ENCODE assay signal across 34 cellular contexts in genomic region chr4:187232201-187232600, GRCh38.
"Had no signal": no experiment of that assay in that cellular context is flagged by ENCODE, and none has a peak within 500 bp of the region (broad histone marks: within the 10 kb centered on the region; RNA-seq: fewer than 3 reads in every experiment).

No MANE protein-coding gene starts in this region.

- H3K4me1 ChIP-seq: adrenal gland, body of pancreas, colonic mucosa had no signal

- H3K36me3 Mint-ChIP-seq: activated naive CD8-positive, alpha-beta T cell treated with anti-CD3 and anti-CD28 coated beads for 36 hours had no signal

- H3K27me3 ChIP-seq: adrenal gland, body of pancreas, cardiac muscle cell, colonic mucosa, esophagus squamous epithelium had no signal

- H3K4me3 Mint-ChIP-seq: activated B cell treated with CpG ODN at 0.5 μM for 24 hours; activated CD8-positive, alpha-beta T cell treated with anti-CD3 and anti-CD28 coated beads for 36 hours; activated naive CD8-positive, alpha-beta T cell treated with anti-CD3 and anti-CD28 coated beads for 36 hours; activated naive CD8-positive, alpha-beta T cell treated with anti-CD3 and anti-CD28 coated beads, Interleukin-2, amount 50 U/mL, for 24 hours; activated T-cell treated with anti-CD3 and anti-CD28 coated beads, Interleukin-2, amount 50 U/mL, for 4 hours; activated T-helper 17 cell treated with anti-CD3 and anti-CD28 coated beads, Interleukin-2, amount 50 U/mL, for 72 hours; dendritic cell treated with granulocyte-macrophage colony-stimulating factor and Interleukin-4, amounts not matched to agents 40 ng/mL and 50 ng/mL, for 4 days; endodermal cell; T-helper 17 cell; T-helper 2 cell treated with Interferon-gamma antibody and Interleukin-4, amounts not matched to agents 5 μg/mL and 100 μg/mL, for 36 hours had no signal

- H3K27me3 Mint-ChIP-seq: activated B cell treated with CpG ODN at 0.5 μM for 24 hours; activated CD8-positive, alpha-beta T cell treated with anti-CD3 and anti-CD28 coated beads for 36 hours; activated naive CD8-positive, alpha-beta T cell treated with anti-CD3 and anti-CD28 coated beads for 36 hours; activated naive CD8-positive, alpha-beta T cell treated with anti-CD3 and anti-CD28 coated beads, Interleukin-2, amount 50 U/mL, for 24 hours; activated T-helper 17 cell treated with anti-CD3 and anti-CD28 coated beads, Interleukin-2, amount 50 U/mL, for 72 hours; dendritic cell treated with granulocyte-macrophage colony-stimulating factor and Interleukin-4, amounts not matched to agents 40 ng/mL and 50 ng/mL, for 4 days; T-helper 17 cell had no signal

- ATAC-seq: activated CD4-positive, CD25-positive, alpha-beta regulatory T cell treated with anti-CD3 and anti-CD28 coated beads, Interleukin-2, amount 50 U/mL, for 24 hours; activated CD8-positive, alpha-beta T cell treated with anti-CD3 and anti-CD28 coated beads for 36 hours; activated naive CD8-positive, alpha-beta T cell treated with anti-CD3 and anti-CD28 coated beads, Interleukin-2, amount 50 U/mL, for 24 hours; activated T-cell treated with anti-CD3 and anti-CD28 coated beads, Interleukin-2, amount 50 U/mL, for 4 hours; activated T-helper 17 cell treated with anti-CD3 and anti-CD28 coated beads, Interleukin-2, amount 50 U/mL, for 72 hours; body of pancreas; T-helper 17 cell had no signal

- H3K9me3 Mint-ChIP-seq: endodermal cell had no signal

- H3K4me1 Mint-ChIP-seq: activated B cell treated with CpG ODN at 0.5 μM for 24 hours; activated naive CD8-positive, alpha-beta T cell treated with anti-CD3 and anti-CD28 coated beads for 36 hours; activated naive CD8-positive, alpha-beta T cell treated with anti-CD3 and anti-CD28 coated beads, Interleukin-2, amount 50 U/mL, for 24 hours; activated T-helper 17 cell treated with anti-CD3 and anti-CD28 coated beads, Interleukin-2, amount 50 U/mL, for 72 hours; T-helper 17 cell had no signal

- FAIRE-seq: frontal cortex had no signal

- DNase-seq: activated B cell treated with CpG ODN at 0.5 μM for 24 hours; activated CD4-positive, alpha-beta T cell treated with anti-CD3 and anti-CD28 coated beads for 48 hours; activated CD4-positive, alpha-beta T cell treated with anti-CD3 and anti-CD28 coated beads, Interleukin-2, amount 50 U/mL, for 1 hour; activated CD4-positive, alpha-beta T cell treated with anti-CD3 and anti-CD28 coated beads, Interleukin-2, amount 50 U/mL, for 48 hours; activated CD8-positive, alpha-beta memory T cell treated with anti-CD3 and anti-CD28 coated beads for 24 hours; activated CD8-positive, alpha-beta T cell treated with anti-CD3 and anti-CD28 coated beads for 36 hours; activated effector memory CD4-positive, alpha-beta T cell treated with Interleukin-2 at 50 U/mL for 16 hours; activated gamma-delta T cell treated with Interleukin-2 at 50 U/mL for 16 hours; activated naive CD4-positive, alpha-beta T cell treated with anti-CD3 and anti-CD28 coated beads, Interleukin-2, amount 50 U/mL, for 16 hours; activated naive CD4-positive, alpha-beta T cell treated with Interleukin-2 at 50 U/mL for 16 hours; activated naive CD8-positive, alpha-beta T cell treated with anti-CD3 and anti-CD28 coated beads for 36 hours; activated naive CD8-positive, alpha-beta T cell treated with anti-CD3 and anti-CD28 coated beads, Interleukin-2, amount 50 U/mL, for 24 hours; activated T-cell treated with anti-CD3 and anti-CD28 coated beads, Interleukin-2, amount 50 U/mL, for 4 hours; adrenal gland; aorta; body of pancreas; central memory CD4-positive, alpha-beta T cell; cerebellar nuclear complex; colonic mucosa; dorsolateral prefrontal cortex; effector memory CD4-positive, alpha-beta T cell; endodermal cell; esophagus squamous epithelium; head of caudate nucleus; T-helper 1 cell; T-helper 17 cell; T1000; WERI-Rb-1 had no signal

- H3K36me3 ChIP-seq: adrenal gland, cardiac muscle cell, colonic mucosa, esophagus squamous epithelium, WERI-Rb-1 had no signal

- H3K27ac Mint-ChIP-seq: activated B cell treated with CpG ODN at 0.5 μM for 24 hours; activated CD8-positive, alpha-beta T cell treated with anti-CD3 and anti-CD28 coated beads for 36 hours; activated naive CD8-positive, alpha-beta T cell treated with anti-CD3 and anti-CD28 coated beads for 36 hours; activated naive CD8-positive, alpha-beta T cell treated with anti-CD3 and anti-CD28 coated beads, Interleukin-2, amount 50 U/mL, for 24 hours; activated T-helper 17 cell treated with anti-CD3 and anti-CD28 coated beads, Interleukin-2, amount 50 U/mL, for 72 hours; dendritic cell treated with granulocyte-macrophage colony-stimulating factor and Interleukin-4, amounts not matched to agents 40 ng/mL and 50 ng/mL, for 4 days; T-helper 17 cell; T-helper 2 cell treated with Interferon-gamma antibody and Interleukin-4, amounts not matched to agents 5 μg/mL and 100 μg/mL, for 36 hours had no signal

- H3K27ac ChIP-seq: adrenal gland, body of pancreas, cardiac muscle cell, colonic mucosa, dorsolateral prefrontal cortex, esophagus squamous epithelium, WERI-Rb-1 had no signal

- H3K4me3 ChIP-seq: adrenal gland, body of pancreas, cardiac muscle cell, colonic mucosa, dorsolateral prefrontal cortex, esophagus squamous epithelium had no signal

- H3K9me3 ChIP-seq: adrenal gland, body of pancreas, colonic mucosa, esophagus squamous epithelium had no signal
